In genomic region chr10:118045842-118046490, GRCh38 we compare ENCODE assay signal across 8 cellular contexts. TPM values are rescaled to one million over a fixed set of nuclear protein-coding genes. Genes with fewer than 3 reads are reported as not detected.
DNase-seq lines count a peak whose midpoint lies in the region; ATAC-seq and TF ChIP-seq lines count a peak whose summit lies in the region.

No MANE protein-coding gene starts in this region.

- H3K9ac ChIP-seq in mucosa of rectum (ENCODE audit: low read depth in 1 of 2, low read length in 2 of 2) = peak overlapping the region; percentile 10 to 87

- peak; percentile 23 for ATAC-seq in HG02885 (IDR thresholded peaks at IDR 0.05; ENCODE audit: poor library complexity, unreplicated experiment)
- peak; percentile 44 for ATAC-seq in esophagus mucosa
- peak; percentile 76 for ATAC-seq in thoracic aorta (ENCODE audit: insufficient number of reproducible peaks, low FRiP score, low read depth)

- DNase-seq in NOMO-1 treated with DMSO at 0.1 percent for 48 hours (lab: John Stamatoyannopoulos, UW; ENCODE audit: unreplicated experiment) = peak; percentile 41
- no peak for DNase-seq in NOMO-1 treated with dmso at 0.1 percent for 144 hours (lab: John Stamatoyannopoulos, UW; ENCODE audit: unreplicated experiment)
- DNase-seq in NCI-H226 = peak; percentile 1
- DNase-seq in activated CD8-positive, alpha-beta memory T cell treated with anti-CD3 and anti-CD28 coated beads, Interleukin-2, amount 50 U/mL, for 4 hours = peak; percentile 35
- peak; percentile 31 for DNase-seq in thoracic aorta (ENCODE audit: low spot score)

- no peaks in the 10 kb centered on the region for H3K9me3 ChIP-seq in mucosa of rectum (ENCODE audit: control insufficient read depth in 2 of 2, low read length in 2 of 2)
- H3K9me3 ChIP-seq in thoracic aorta = no peaks in the 10 kb centered on the region

- peak overlapping the region; percentile 78 to 82 for H3K27ac ChIP-seq in mucosa of rectum (ENCODE audit: low read depth in 2 of 2, low read length in 2 of 2)
- H3K27ac ChIP-seq in thoracic aorta = peak overlapping the region; percentile 89 to 92

- TF ChIP-seq CTCF in thoracic aorta (IDR thresholded peaks at IDR 0.05) = no peak

- H3K36me3 ChIP-seq in mucosa of rectum (ENCODE audit: control insufficient read depth in 2 of 2, insufficient read depth in 2 of 2, low read length in 2 of 2) (no peaks in the 10 kb centered on the region), thoracic aorta (no peaks in the 10 kb centered on the region)

- H3K4me3 ChIP-seq in mucosa of rectum (ENCODE audit: low read length in 2 of 2) = peak overlapping the region; percentile 85 to 92
- peak overlapping the region; percentile 74 for H3K4me3 ChIP-seq in thoracic aorta

- no peaks in the 10 kb centered on the region for H3K27me3 ChIP-seq in mucosa of rectum (ENCODE audit: control insufficient read depth in 2 of 2, insufficient read depth in 2 of 2, low read length in 2 of 2)
- H3K27me3 ChIP-seq in thoracic aorta (replicated peaks; ENCODE audit: insufficient read depth) = no peaks in the 10 kb centered on the region

- H3K4me1 ChIP-seq in mucosa of rectum (ENCODE audit: control insufficient read depth in 2 of 2, insufficient read depth in 2 of 2, low read length in 2 of 2) = peaks cover 4 to 11% of the 10 kb centered on the region in 2 donors
- H3K4me1 ChIP-seq in thoracic aorta (ENCODE audit: control insufficient read depth in 1 of 2, low read depth in 2 of 2) = peaks cover 33 to 44% of the 10 kb centered on the region in 2 donors

RNA-seq across cellular contexts. Expression of gene RAB11FIP2, which starts 0.8 kb away (rescaled TPM):
- total RNA-seq in esophagus mucosa (6.2 TPM), thoracic aorta (10 to 100 TPM; 17.9 to 46.6 TPM)

Comparison
In these comparisons a context has a peak if more than half of its experiments do, and no peak if none do; other contexts are left out.
1. ATAC-seq: peak in every context shown above with its lines; median percentile 76 in thoracic aorta; 44 in esophagus mucosa; 23 in HG02885.